ENCODE assay signal across 8 cellular contexts in genomic region chr17:31510273-31511175, GRCh38.
DNase-seq lines count a peak whose midpoint lies in the region; ATAC-seq and TF ChIP-seq lines count a peak whose summit lies in the region.

No MANE protein-coding gene starts in this region.

- no peaks in the 10 kb centered on the region for H4K20me1 ChIP-seq in Loucy (ENCODE audit: insufficient read depth, low read length, poor library complexity, severe bottlenecking)

- DNase-seq in C1 segment of cervical spinal cord (lab: John Stamatoyannopoulos, UW) (peak in 8 of 14 donors; percentile 21 to 65 (median 36)), DMS114 treated with DMSO at 0.1 percent for 48 hours (lab: John Stamatoyannopoulos, UW; ENCODE audit: unreplicated experiment) (no peak), NCI-H1105 (lab: John Stamatoyannopoulos, UW) (no peak)
- no peak for DNase-seq in natural killer cell treated with Interleukin-12 subunit alpha and Interleukin-12 subunit beta and Interleukin-15 and Interleukin-18, amount 100 ng/mL, for 72 hours (ENCODE audit: low spot score)

- H2AFZ ChIP-seq in Loucy (ENCODE audit: low read length), result no peak overlapping the region

- peak overlapping the region; percentile 88 for H3K4me3 Mint-ChIP-seq in natural killer cell treated with Interleukin-12 subunit alpha and Interleukin-12 subunit beta and Interleukin-15 and Interleukin-18, amount 100 ng/mL, for 72 hours

- peak overlapping the region; percentile 93 to 98 for H3K27ac Mint-ChIP-seq in natural killer cell treated with Interleukin-12 subunit alpha and Interleukin-12 subunit beta and Interleukin-15 and Interleukin-18, amount 100 ng/mL, for 72 hours

- no peaks in the 10 kb centered on the region for H3K36me3 ChIP-seq in Loucy (ENCODE audit: insufficient read depth, low read length)

- peaks cover 30% of the 10 kb centered on the region for H3K4me1 ChIP-seq in Loucy (ENCODE audit: insufficient read depth, low read length, poor library complexity, severe bottlenecking)

- TF ChIP-seq CTCF in Loucy (conservative IDR thresholded peaks at IDR 0.05; ENCODE audit: low read length), result no peak; the same call in 1 of the 2 replicates

- H3K9ac ChIP-seq in Loucy (ENCODE audit: low read depth, low read length, poor library complexity, severe bottlenecking), result peak overlapping the region; percentile 37

- H3K27me3 ChIP-seq in Loucy (ENCODE audit: insufficient read depth, low read length, poor library complexity, severe bottlenecking), result no peaks in the 10 kb centered on the region

- H3K36me3 Mint-ChIP-seq in natural killer cell treated with Interleukin-12 subunit alpha and Interleukin-12 subunit beta and Interleukin-15 and Interleukin-18, amount 100 ng/mL, for 72 hours, result no peaks in the 10 kb centered on the region

- H3K9me3 ChIP-seq in Loucy (ENCODE audit: insufficient read depth, low read depth, low read length), result no peaks in the 10 kb centered on the region

- H3K9me2 ChIP-seq in Loucy (replicated peaks; ENCODE audit: low read depth, low read length), result no peaks in the 10 kb centered on the region

- no peak overlapping the region for H3K4me2 ChIP-seq in Loucy (ENCODE audit: low read depth, low read length, poor library complexity, severe bottlenecking)

- H3K79me2 ChIP-seq in Loucy (ENCODE audit: insufficient read depth, low read length), result peaks cover 37% of the 10 kb centered on the region; the same call in 1 of the 2 replicates

- H3K27me3 Mint-ChIP-seq in natural killer cell treated with Interleukin-12 subunit alpha and Interleukin-12 subunit beta and Interleukin-15 and Interleukin-18, amount 100 ng/mL, for 72 hours, result no peaks in the 10 kb centered on the region

- H3K4me3 ChIP-seq in Loucy (ENCODE audit: low read length, poor library complexity, severe bottlenecking), result no peak overlapping the region

- H3K27ac ChIP-seq in cingulate gyrus (ENCODE audit: low read depth, low read length), result peak overlapping the region; percentile 89

- H3K9me3 Mint-ChIP-seq in natural killer cell treated with Interleukin-12 subunit alpha and Interleukin-12 subunit beta and Interleukin-15 and Interleukin-18, amount 100 ng/mL, for 72 hours, result no peaks in the 10 kb centered on the region

- peaks cover 39 to 43% of the 10 kb centered on the region in 2 donors for H3K4me1 Mint-ChIP-seq in natural killer cell treated with Interleukin-12 subunit alpha and Interleukin-12 subunit beta and Interleukin-15 and Interleukin-18, amount 100 ng/mL, for 72 hours (ENCODE audit: low read depth in 2 of 2)

- ATAC-seq in natural killer cell treated with Interleukin-12 subunit alpha and Interleukin-12 subunit beta and Interleukin-15 and Interleukin-18, amount 100 ng/mL, for 72 hours, result no peak
- no peak for ATAC-seq in HG02642 (IDR thresholded peaks at IDR 0.05; ENCODE audit: poor library complexity, unreplicated experiment)
- ATAC-seq in GM21528 (IDR thresholded peaks at IDR 0.05; ENCODE audit: low FRiP score, unreplicated experiment), result no peak

- H3F3A ChIP-seq in Loucy (ENCODE audit: low read depth), result peaks cover 5% of the 10 kb centered on the region; the same call in 1 of the 2 replicates

Comparison
In these comparisons a context has a peak if more than half of its experiments do, and no peak if none do; other contexts are left out.
1. DNase-seq: peak in C1 segment of cervical spinal cord (8 of 14); none in natural killer cell treated with Interleukin-12 subunit alpha and Interleukin-12 subunit beta and Interleukin-15 and Interleukin-18, amount 100 ng/mL, for 72 hours (single experiment), DMS114 treated with DMSO at 0.1 percent for 48 hours (single experiment) and NCI-H1105 (single experiment).